In genomic region chr1:161940866-161941591, GRCh38 we compare ENCODE assay signal across 14 cellular contexts.
"Had no signal": no experiment of that assay in that cellular context is flagged by ENCODE, and none has a peak within 500 bp of the region (broad histone marks: within the 10 kb centered on the region; RNA-seq: fewer than 3 reads in every experiment).

No MANE protein-coding gene starts in this region.

- FAIRE-seq: frontal cortex had no signal

- H3K27me3 ChIP-seq: transverse colon, vagina had no signal

- DNase-seq: activated naive CD8-positive, alpha-beta T cell treated with anti-CD3 and anti-CD28 coated beads for 36 hours; amygdala; effector memory CD4-positive, alpha-beta T cell; head of caudate nucleus; immature natural killer cell; naive B cell; retina; stimulated activated CD4-positive, alpha-beta T cell treated with anti-CD3 and anti-CD28 coated beads, Interleukin-15, amount 100 ng/mL, for 24 hours; stimulated activated CD4-positive, alpha-beta T cell treated with anti-CD3 and anti-CD28 coated beads, Interleukin-4, amount 100 ng/mL, for 1 hour; stimulated activated naive CD4-positive, alpha-beta T cell; transverse colon had no signal

- H3K27ac ChIP-seq: transverse colon, vagina had no signal

- H3K4me3 ChIP-seq: lung, transverse colon, vagina had no signal

- H3K9me3 ChIP-seq: transverse colon, vagina had no signal
